ENCODE assay signal across 7 cellular contexts in genomic region chr3:50587806-50588758, GRCh38. TPM values are rescaled to one million over a fixed set of nuclear protein-coding genes. Genes with fewer than 3 reads are reported as not detected.
A peak's percentile ranks its signal among the peaks of the same experiment; 100 is the strongest.
DNase-seq lines count a peak whose midpoint lies in the region; ATAC-seq, FAIRE-seq and TF ChIP-seq lines count a peak whose summit lies in the region.

No MANE protein-coding gene starts in this region.

- WGBS in adrenal gland, 4 donors: 41 to 56% (median 49%) methylated on average over 12 to 17 of the region's 17 CpGs

- H3K27ac ChIP-seq in adrenal gland: no peak overlapping the region

- FAIRE-seq in HTR-8/SVneo (lab: Jason Lieb, UNC): no peak

- H3K36me3 ChIP-seq in adrenal gland (replicated peaks in 1 of 2): no peaks in the 10 kb centered on the region

- peak; percentile 61 to 70 for DNase-seq in activated CD4-positive, alpha-beta T cell treated with anti-CD3 and anti-CD28 coated beads, Interleukin-2, amount 50 U/mL, for 4 hours
- peak; percentile 27 to 54 for DNase-seq in erythroblast (lab: John Stamatoyannopoulos, UW)
- peak; percentile 76 to 93 for DNase-seq in stimulated activated CD8-positive, alpha-beta memory T cell treated with anti-CD3 and anti-CD28 coated beads, Interleukin-7, amount 100 ng/mL, for 48 hours (ENCODE audit: extremely low read depth in 1 of 2, low read depth in 1 of 2)
- no peak for DNase-seq in adrenal gland
- no peak for DNase-seq in retina
- no peak for DNase-seq in HTR-8/SVneo (ENCODE audit: insufficient read length, low spot score)

- TF ChIP-seq CTCF in adrenal gland (IDR thresholded peaks at IDR 0.05): no peak

- H3K27me3 ChIP-seq in adrenal gland: no peaks in the 10 kb centered on the region

- peaks cover 0 to 3% of the 10 kb centered on the region in 2 donors for H3K4me1 ChIP-seq in adrenal gland (replicated peaks in 1 of 2)

- no peak overlapping the region for H3K4me3 ChIP-seq in adrenal gland

- no peaks in the 10 kb centered on the region for H3K9me3 ChIP-seq in adrenal gland (replicated peaks in 1 of 3)

- peak; percentile 46 for TF ChIP-seq POLR2A in erythroblast (IDR thresholded peaks at IDR 0.05; ENCODE audit: low read length)
- no peak for TF ChIP-seq POLR2A in adrenal gland (IDR thresholded peaks at IDR 0.05)

- peak; percentile 29 for ATAC-seq in GM21723 (IDR thresholded peaks at IDR 0.05; ENCODE audit: unreplicated experiment)

- intact Hi-C loops in adrenal gland (cut with DNase I): no loop called here

RNA-seq across cellular contexts. Expression of gene HEMK1, which starts 18.8 kb away (rescaled TPM):
- total RNA-seq in adrenal gland: 10 to 100 TPM in 7 of 8 donors, 1 to 10 TPM in 1; 9.1 to 38.2 (median 18.6) TPM
- 10 to 100 TPM in 2 of 3 donors, 1 to 10 TPM in 1; 9.3 to 46.4 (median 25.3) TPM for polyA plus RNA-seq in adrenal gland

RNA-seq across cellular contexts. Expression of gene C3orf18, which starts 20.5 kb away (rescaled TPM):
- 10 to 100 TPM; 10.6 to 44.3 (median 18.9) TPM for total RNA-seq in adrenal gland
- polyA plus RNA-seq in adrenal gland: 1 to 10 TPM; 6.6 to 9.8 (median 9.0) TPM

RNA-seq across cellular contexts. Expression of gene CISH, which starts 23.5 kb away (rescaled TPM):
- total RNA-seq in adrenal gland: 10 to 100 TPM in 2 of 8 donors, 1 to 10 TPM in 6; 5.0 to 12.6 (median 6.5) TPM
- polyA plus RNA-seq in adrenal gland: 1 to 10 TPM; 1.8 to 9.1 (median 4.7) TPM

RNA-seq across cellular contexts. Expression of gene MAPKAPK3, which starts 28.9 kb away (rescaled TPM):
- total RNA-seq in adrenal gland: 100 to 1,000 TPM in 1 of 8 donors, 10 to 100 TPM in 7; 49.6 to 101 (median 68.2) TPM
- 10 to 100 TPM; 40.6 to 55.0 (median 50.9) TPM for polyA plus RNA-seq in adrenal gland

Comparison
In these comparisons a context has a peak if more than half of its experiments do, and no peak if none do; other contexts are left out.
1. DNase-seq: peak in activated CD4-positive, alpha-beta T cell treated with anti-CD3 and anti-CD28 coated beads, Interleukin-2, amount 50 U/mL, for 4 hours (2 of 2), erythroblast (2 of 2) and stimulated activated CD8-positive, alpha-beta memory T cell treated with anti-CD3 and anti-CD28 coated beads, Interleukin-7, amount 100 ng/mL, for 48 hours (2 of 2); none in adrenal gland (0 of 7), retina (single experiment) and HTR-8/SVneo (single experiment).